In the genomic region with DNA sequence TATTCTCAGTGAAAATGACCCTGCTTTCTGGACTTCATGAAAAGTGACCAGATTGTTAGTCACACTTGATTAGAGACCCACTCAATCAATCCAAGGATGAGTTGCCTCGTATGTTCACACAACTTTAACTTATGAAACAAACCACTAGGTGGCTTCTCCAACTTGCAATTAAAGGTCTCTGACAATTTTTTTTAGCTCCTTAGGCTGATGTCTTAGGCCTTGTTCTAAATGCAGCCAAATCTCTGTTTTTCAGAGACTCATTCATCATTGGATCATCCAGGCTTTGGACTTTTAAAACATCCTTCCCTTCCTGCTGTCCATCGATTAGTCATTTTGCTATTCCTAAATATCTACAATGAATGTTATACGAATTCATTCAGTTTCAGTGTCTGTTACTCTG, we compare ENCODE assay signal across 7 cellular contexts.
A peak's percentile ranks its signal among the peaks of the same experiment; 100 is the strongest.
DNase-seq lines count a peak whose midpoint lies in the region; ATAC-seq and TF ChIP-seq lines count a peak whose summit lies in the region.

No MANE protein-coding gene starts in this region.

- H3K9me2 ChIP-seq in PC-9 (ENCODE audit: insufficient read depth), result no peaks in the 10 kb centered on the region

- peaks cover 31% of the 10 kb centered on the region for H3K79me2 ChIP-seq in PC-9 (ENCODE audit: low read depth)

- POLR2A ChIA-PET in PC-9 (lab: Charles Lee; ENCODE audit: unreplicated experiment), result interaction anchor here (0.7 kb wide), 1 partner anchor 619 kb away, joined by 3 read pairs; no protein-coding TSS in a partner anchor

- no peaks in the 10 kb centered on the region for H4K20me1 ChIP-seq in PC-9 (ENCODE audit: insufficient read depth)

- no peaks in the 10 kb centered on the region; the same call in 1 of the 2 replicates for H3K4me1 ChIP-seq in PC-9 (replicated peaks; ENCODE audit: insufficient read depth)

- intact Hi-C loops in PC-9 (cut with micrococcal nuclease; ENCODE audit: unreplicated experiment), result loop anchor here (1.0 to 2.0 kb wide), 2 partner anchors 63 to 73 kb away; partner anchors contain the start of gene MREG

- in situ Hi-C loops in G401 (cut with HindIII; ENCODE audit: low sequenced_read_pairs), result no loop called here

- H3F3A ChIP-seq in PC-9 (ENCODE audit: insufficient read depth, low read depth), result peaks cover 3% of the 10 kb centered on the region; the same call in 1 of the 2 replicates

- no peak overlapping the region for H3K4me2 ChIP-seq in PC-9

- DNase-seq in G401 (ENCODE audit: low spot score), result peak; percentile 44
- peak; percentile 5 to 61 for DNase-seq in PC-9
- peak; percentile 76 for DNase-seq in renal cortical epithelial cell (ENCODE audit: low read depth)
- no peak for DNase-seq in HK-2 (ENCODE audit: unreplicated experiment)

- H3K27ac ChIP-seq in PC-9, result no peak overlapping the region

- no peak overlapping the region for H3K4me3 ChIP-seq in PC-9

- H3K9me3 ChIP-seq in PC-9 (ENCODE audit: insufficient read depth, low read depth), result no peaks in the 10 kb centered on the region

- BruUV-seq in PC-9 (replicated peaks; lab: Mats Ljungman, UMichigan), result no TSS peak

- ATAC-seq in GM19351 (IDR thresholded peaks at IDR 0.05; ENCODE audit: unreplicated experiment), result peak; percentile 94
- peak; percentile 78 for ATAC-seq in HG03139 (IDR thresholded peaks at IDR 0.05; ENCODE audit: unreplicated experiment)
- ATAC-seq in esophagus mucosa, result peak; percentile 61

- no peak overlapping the region for H2AFZ ChIP-seq in PC-9

- TF ChIP-seq CTCF in PC-9 (conservative IDR thresholded peaks at IDR 0.05), result peak; percentile 88

- no peaks in the 10 kb centered on the region for H3K27me3 ChIP-seq in PC-9 (ENCODE audit: insufficient read depth, low read depth)

- CTCF ChIA-PET in PC-9 (lab: Charles Lee), result interaction anchor here (0.9 to 2.2 kb wide), 2 partner anchors 70 to 73 kb away, joined by 3 to 19 read pairs; no protein-coding TSS in a partner anchor

- H3K36me3 ChIP-seq in PC-9 (ENCODE audit: low read depth), result peaks cover 14% of the 10 kb centered on the region
